8 cellular contexts compared by ENCODE assay signal in genomic region chr17:63840591-63841349, GRCh38. TPM values are rescaled to one million over a fixed set of nuclear protein-coding genes. Genes with fewer than 3 reads are reported as not detected.
DNase-seq lines count a peak whose midpoint lies in the region; ATAC-seq and TF ChIP-seq lines count a peak whose summit lies in the region.

No MANE protein-coding gene starts in this region.

- peak overlapping the region; percentile 72 for H3K4me3 ChIP-seq in parathyroid adenoma (ENCODE audit: low read depth, low read length)

- peak overlapping the region; percentile 82 for H3K4me2 ChIP-seq in parathyroid adenoma (ENCODE audit: low read length)

- no peaks in the 10 kb centered on the region for H3K9me3 ChIP-seq in parathyroid adenoma (ENCODE audit: control insufficient read depth, low read length)

- peaks cover 39% of the 10 kb centered on the region for H3K79me2 ChIP-seq in parathyroid adenoma

- no peak overlapping the region for H2AFZ ChIP-seq in parathyroid adenoma

- TF ChIP-seq CTCF in parathyroid adenoma (IDR thresholded peaks at IDR 0.05) = no peak

- H3K36me3 ChIP-seq in parathyroid adenoma (ENCODE audit: control insufficient read depth, insufficient read depth, low read length) = no peaks in the 10 kb centered on the region

- peaks cover 25% of the 10 kb centered on the region for H3K4me1 ChIP-seq in parathyroid adenoma

- ATAC-seq in GM21381 (IDR thresholded peaks at IDR 0.05; ENCODE audit: unreplicated experiment) = no peak

- DNase-seq in EH (ENCODE audit: low read depth) = peak; percentile 44
- peak; percentile 83 for DNase-seq in SK-MEL-5 (ENCODE audit: low read depth, low spot score)
- peak; percentile 91 for DNase-seq in fibroblast of gingiva (ENCODE audit: low read depth)
- DNase-seq in mesenteric fat pad (ENCODE audit: low spot score) = no peak
- DNase-seq in RPMI8226 = no peak
- DNase-seq in DMS153 treated with DMSO at 0.1 percent for 48 hours (lab: John Stamatoyannopoulos, UW; ENCODE audit: unreplicated experiment) = no peak

- peak overlapping the region; percentile 81 for H3K27ac ChIP-seq in parathyroid adenoma

- H3K27me3 ChIP-seq in parathyroid adenoma (ENCODE audit: control insufficient read depth, insufficient read depth, low read length) = no peaks in the 10 kb centered on the region

- in situ Hi-C loops in SK-MEL-5 (cut with HindIII; ENCODE audit: low pct_unique_long_range_greater_than_20kb, low sequenced_read_pairs) = no loop called here

- H3K9ac ChIP-seq in parathyroid adenoma = no peak overlapping the region

RNA-seq across cellular contexts. Expression of gene SMARCD2, which starts 1.7 kb away (rescaled TPM):
- 146 and 160 TPM in 2 replicates for total RNA-seq in SK-MEL-5 (2014; rRNA removed; shearing (Covaris generic))
- 140 and 163 TPM in 2 replicates for polyA plus RNA-seq in SK-MEL-5 (2015; cell fraction: cytosol; rRNA removed)
- polyA plus RNA-seq in SK-MEL-5 (2015; cell fraction: nucleus; rRNA removed) = 142 and 192 TPM in 2 replicates
- 57.4 TPM for total RNA-seq in mesenteric fat pad

RNA-seq across cellular contexts. Expression of gene FTSJ3, which starts 13.3 kb away (rescaled TPM):
- total RNA-seq in SK-MEL-5 (2014; rRNA removed; shearing (Covaris generic)) = 42.4 and 51.6 TPM in 2 replicates
- polyA plus RNA-seq in SK-MEL-5 (2015; cell fraction: cytosol; rRNA removed) = 25.4 and 35.8 TPM in 2 replicates
- polyA plus RNA-seq in SK-MEL-5 (2015; cell fraction: nucleus; rRNA removed) = 67.8 and 72.9 TPM in 2 replicates
- total RNA-seq in mesenteric fat pad = 28.8 TPM

RNA-seq across cellular contexts. Expression of gene PSMC5, which starts 13.5 kb away (rescaled TPM):
- 21.8 and 30.8 TPM in 2 replicates for total RNA-seq in SK-MEL-5 (2014; rRNA removed; shearing (Covaris generic))
- polyA plus RNA-seq in SK-MEL-5 (2015; cell fraction: cytosol; rRNA removed) = 116 and 128 TPM in 2 replicates
- polyA plus RNA-seq in SK-MEL-5 (2015; cell fraction: nucleus; rRNA removed) = 116 and 134 TPM in 2 replicates
- total RNA-seq in mesenteric fat pad = 115 TPM

RNA-seq across cellular contexts. Expression of gene CSH2, which starts 32.7 kb away (rescaled TPM):
- not detected in 2 replicates for total RNA-seq in SK-MEL-5 (2014; rRNA removed; shearing (Covaris generic))
- polyA plus RNA-seq in SK-MEL-5 (2015; cell fraction: cytosol; rRNA removed) = not detected in 2 replicates
- not detected in 2 replicates for polyA plus RNA-seq in SK-MEL-5 (2015; cell fraction: nucleus; rRNA removed)
- not detected for total RNA-seq in mesenteric fat pad

RNA-seq across cellular contexts. Expression of gene GH2, which starts 41.0 kb away (rescaled TPM):
- total RNA-seq in SK-MEL-5 (2014; rRNA removed; shearing (Covaris generic)) = not detected in 2 replicates
- polyA plus RNA-seq in SK-MEL-5 (2015; cell fraction: cytosol; rRNA removed) = not detected in 2 replicates
- not detected in 2 replicates for polyA plus RNA-seq in SK-MEL-5 (2015; cell fraction: nucleus; rRNA removed)
- not detected for total RNA-seq in mesenteric fat pad

Comparison
In these comparisons a context has a peak if more than half of its experiments do, and no peak if none do; other contexts are left out.
1. DNase-seq: peak in EH (single experiment), SK-MEL-5 (single experiment) and fibroblast of gingiva (single experiment); none in mesenteric fat pad (single experiment), RPMI8226 (single experiment) and DMS153 treated with DMSO at 0.1 percent for 48 hours (single experiment).